In the genomic region with DNA sequence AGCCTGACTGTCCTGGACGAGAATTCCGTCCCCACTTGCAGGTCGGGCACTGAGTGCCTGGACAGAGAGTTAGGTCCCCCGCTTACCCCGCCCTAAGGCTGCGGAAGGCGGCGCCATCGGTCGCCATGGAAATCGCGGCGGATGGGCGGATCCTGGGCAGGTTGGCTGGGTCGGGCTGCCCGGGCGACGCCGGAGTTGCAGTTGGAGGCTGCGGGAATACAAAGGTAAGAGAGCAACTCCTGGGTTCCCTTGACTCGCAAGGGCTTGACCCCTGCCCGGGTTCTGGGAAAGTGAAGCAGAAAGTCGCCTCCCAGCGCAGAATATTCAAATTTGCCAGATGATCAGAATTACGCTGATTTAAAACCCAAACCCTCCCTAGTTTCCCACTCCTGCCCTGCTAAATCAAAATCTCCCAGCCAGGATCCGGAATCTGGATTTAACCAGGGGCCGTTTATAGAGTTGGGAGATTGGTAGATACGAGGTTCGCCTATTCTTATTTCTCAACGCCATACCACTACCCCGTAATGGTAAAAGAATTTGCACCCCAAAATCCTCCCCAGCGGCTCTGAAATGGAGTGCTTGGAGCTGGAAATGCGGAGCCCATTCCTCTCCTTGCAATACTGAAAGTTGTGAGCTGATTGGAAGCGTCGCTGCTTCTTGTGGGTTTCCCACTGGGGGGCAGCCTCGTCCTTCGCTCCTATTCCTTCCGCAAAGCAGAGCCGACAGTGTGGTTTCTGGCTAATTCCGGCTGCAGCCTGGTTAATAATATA, we compare ENCODE assay signal across 8 cellular contexts.
DNase-seq lines count a peak whose midpoint lies in the region; ATAC-seq and TF ChIP-seq lines count a peak whose summit lies in the region.

No MANE protein-coding gene starts in this region.

- peaks cover 2% of the 10 kb centered on the region for H3K4me1 Mint-ChIP-seq in activated CD4-positive, alpha-beta memory T cell treated with anti-CD3 and anti-CD28 coated beads for 36 hours (ENCODE audit: low read depth)

- TF ChIP-seq CTCF in VCaP (conservative IDR thresholded peaks at IDR 0.05) (peak; percentile 71), upper lobe of left lung (IDR thresholded peaks at IDR 0.05) (peak in 2 of 6 experiments; percentile 17 to 57)

- H3K27me3 ChIP-seq in muscle layer of colon (ENCODE audit: control insufficient read depth in 1 of 2, insufficient read depth in 2 of 2, low read length in 2 of 2) = no peaks in the 10 kb centered on the region
- no peaks in the 10 kb centered on the region for H3K27me3 ChIP-seq in upper lobe of left lung

- no peaks in the 10 kb centered on the region for H3K9me3 Mint-ChIP-seq in activated CD4-positive, alpha-beta memory T cell treated with anti-CD3 and anti-CD28 coated beads for 36 hours

- H3K4me3 Mint-ChIP-seq in activated CD4-positive, alpha-beta memory T cell treated with anti-CD3 and anti-CD28 coated beads for 36 hours = no peak overlapping the region

- DNase-seq in DMS114 treated with DMSO at 0.1 percent for 48 hours (lab: John Stamatoyannopoulos, UW; ENCODE audit: unreplicated experiment) (peak; percentile 56), NCI-H1436 (lab: John Stamatoyannopoulos, UW) (peak; percentile 89), fibroblast of the conjunctiva (ENCODE audit: low read depth) (peak; percentile 61), upper lobe of left lung (peak; percentile 85 to 95)
- DNase-seq in activated CD4-positive, alpha-beta memory T cell treated with anti-CD3 and anti-CD28 coated beads for 36 hours = no peak

- intact Hi-C loops in activated CD4-positive, alpha-beta memory T cell treated with anti-CD3 and anti-CD28 coated beads for 36 hours (cut with micrococcal nuclease) = no loop called here

- peaks cover 25% of the 10 kb centered on the region for H3K27me3 Mint-ChIP-seq in activated CD4-positive, alpha-beta memory T cell treated with anti-CD3 and anti-CD28 coated beads for 36 hours

- H3K27ac Mint-ChIP-seq in activated CD4-positive, alpha-beta memory T cell treated with anti-CD3 and anti-CD28 coated beads for 36 hours = no peak overlapping the region

- TF ChIP-seq EP300 in upper lobe of left lung (IDR thresholded peaks at IDR 0.05) = no peak

- CTCF ChIA-PET in activated CD4-positive, alpha-beta memory T cell treated with anti-CD3 and anti-CD28 coated beads for 36 hours (lab: Charles Lee) = no interaction called here

- H3K27ac ChIP-seq in VCaP (peak overlapping the region; percentile 69), muscle layer of colon (ENCODE audit: low read depth, low read length) (peak overlapping the region; percentile 71), upper lobe of left lung (peak overlapping the region; percentile 45 to 59 (median 58))

- ATAC-seq in GM21825 (IDR thresholded peaks at IDR 0.05; ENCODE audit: unreplicated experiment) (peak; percentile 65), upper lobe of left lung (ENCODE audit: low FRiP score in 2 of 2) (peak; percentile 96 to 97)

- H3K9me3 ChIP-seq in muscle layer of colon (ENCODE audit: low read length) (no peaks in the 10 kb centered on the region), upper lobe of left lung (no peaks in the 10 kb centered on the region)

- TF ChIP-seq POLR2A in upper lobe of left lung (IDR thresholded peaks at IDR 0.05) = peak in 1 of 4 donors; percentile 41

- H3K36me3 Mint-ChIP-seq in activated CD4-positive, alpha-beta memory T cell treated with anti-CD3 and anti-CD28 coated beads for 36 hours = no peaks in the 10 kb centered on the region

- H3K36me3 ChIP-seq in muscle layer of colon (ENCODE audit: insufficient read depth, low read length) (no peaks in the 10 kb centered on the region), upper lobe of left lung (no peaks in the 10 kb centered on the region)

- H3K4me1 ChIP-seq in muscle layer of colon (ENCODE audit: insufficient read depth, low read length) (peaks cover 6% of the 10 kb centered on the region), upper lobe of left lung (peaks cover 0 to 16% (median 7%) of the 10 kb centered on the region in 4 donors)

- POLR2A ChIA-PET in activated CD4-positive, alpha-beta memory T cell treated with anti-CD3 and anti-CD28 coated beads for 36 hours (lab: Charles Lee) = no interaction called here

- H3K9ac ChIP-seq in muscle layer of colon (ENCODE audit: low read length) = no peak overlapping the region

- H3K4me3 ChIP-seq in muscle layer of colon (ENCODE audit: low read depth in 1 of 2, low read length in 2 of 2) (peak overlapping the region; percentile 40 to 55), upper lobe of left lung (peak overlapping the region; percentile 25 to 63 (median 52))

- WGBS in upper lobe of left lung, 2 donors = 5 to 7% methylated on average over 40 of the region's 40 CpGs
